Comparison of ENCODE assay signal across 8 cellular contexts in the genomic region with DNA sequence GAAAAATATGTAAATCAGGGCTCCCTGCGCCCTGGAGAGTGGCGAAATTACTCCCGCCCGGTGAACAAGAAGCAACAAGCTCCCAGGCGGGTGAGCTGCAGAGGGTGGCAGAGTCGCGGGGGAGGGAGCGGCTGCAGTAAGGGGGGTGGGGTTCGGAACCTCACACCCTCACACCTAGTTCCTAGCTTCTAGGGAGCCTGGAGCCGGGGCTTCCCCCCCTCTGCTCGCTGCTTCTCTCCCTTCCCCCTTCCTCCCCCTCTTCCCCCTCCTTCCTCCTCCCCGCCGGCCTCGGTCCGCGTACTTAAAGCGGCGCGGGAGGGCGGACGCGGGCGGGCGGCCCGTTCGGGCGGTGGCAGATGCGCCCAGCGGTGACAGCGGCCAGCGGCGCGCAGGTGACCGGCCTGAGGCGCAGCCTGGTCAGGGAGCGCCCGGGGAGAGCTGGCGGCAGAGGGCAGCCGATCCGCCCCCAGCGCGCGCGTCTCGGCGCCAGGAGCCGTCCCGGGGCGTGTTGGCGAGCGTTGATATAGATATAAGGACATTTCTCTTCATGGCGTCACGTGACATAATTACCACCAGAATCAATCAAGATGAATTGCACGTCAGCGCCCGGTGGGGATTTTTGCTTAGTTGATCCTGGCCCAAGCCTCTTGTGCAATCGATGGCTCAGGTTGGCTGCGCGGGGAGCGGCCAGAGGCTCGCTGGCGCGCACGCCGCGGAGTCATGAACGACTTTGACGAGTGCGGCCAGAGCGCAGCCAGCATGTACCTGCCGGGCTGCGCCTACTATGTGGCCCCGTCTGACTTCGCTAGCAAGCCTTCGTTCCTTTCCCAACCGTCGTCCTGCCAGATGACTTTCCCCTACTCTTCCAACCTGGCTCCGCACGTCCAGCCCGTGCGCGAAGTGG. TPM values are rescaled to one million over a fixed set of nuclear protein-coding genes. Genes with fewer than 3 reads are reported as not detected.
DNase-seq lines count a peak whose midpoint lies in the region; ATAC-seq and TF ChIP-seq lines count a peak whose summit lies in the region.

HOXD11 (plus strand) TSS at position 645 of the 904 bp plus-strand sequence; CDS start at position 721, 76 bp downstream.

- TF ChIP-seq CTCF in left lung (IDR thresholded peaks at IDR 0.05), result no peak
- no peak for TF ChIP-seq CTCF in upper lobe of left lung (IDR thresholded peaks at IDR 0.05)

- H3K27ac ChIP-seq in left lung (no peak within 1 kb of the TSS), upper lobe of left lung (no peak within 1 kb of the TSS)

- H3K4me3 ChIP-seq in left lung, result peak within 1 kb of the TSS in 1 of 2 donors; percentile 15
- peak within 1 kb of the TSS in 3 of 4 donors; percentile 14 to 26 (median 23) for H3K4me3 ChIP-seq in upper lobe of left lung

- peak within 1 kb of the TSS; percentile 57 for H3K4me3 Mint-ChIP-seq in activated T-cell treated with anti-CD3 and anti-CD28 coated beads, Interleukin-2, amount 50 U/mL, for 24 hours

- WGBS in upper lobe of left lung, 2 donors, result 5 to 8% methylated on average over 11 to 53 of the region's 82 CpGs

- no peak for TF ChIP-seq EP300 in upper lobe of left lung (IDR thresholded peaks at IDR 0.05)

- H3K4me1 Mint-ChIP-seq in activated T-cell treated with anti-CD3 and anti-CD28 coated beads, Interleukin-2, amount 50 U/mL, for 24 hours (ENCODE audit: low read depth), result peaks cover 32% of the 10 kb centered on the region

- H3K36me3 ChIP-seq in left lung (no peaks in the 10 kb centered on the region), upper lobe of left lung (no peaks in the 10 kb centered on the region)

- H3K27me3 ChIP-seq in left lung, result peaks cover 98 to 100% of the 10 kb centered on the region in 2 donors
- H3K27me3 ChIP-seq in upper lobe of left lung, result peaks cover 2 to 90% (median 62%) of the 10 kb centered on the region in 4 donors

- DNase-seq in DMS53 (lab: John Stamatoyannopoulos, UW), result peak; percentile 84
- peak; percentile 89 for DNase-seq in NCI-H1105 treated with DMSO at 0.1 percent for 48 hours (lab: John Stamatoyannopoulos, UW)
- DNase-seq in activated T-cell treated with anti-CD3 and anti-CD28 coated beads, Interleukin-2, amount 50 U/mL, for 24 hours, result peak; percentile 39
- DNase-seq in left lung, result peak in 1 of 2 donors; percentile 71
- peak in 1 of 2 donors; percentile 84 for DNase-seq in upper lobe of left lung
- no peak for DNase-seq in GM19240 (ENCODE audit: insufficient read length, low spot score)
- no peak for DNase-seq in middle frontal gyrus (ENCODE audit: extremely low spot score, low spot score)

- H3K36me3 Mint-ChIP-seq in activated T-cell treated with anti-CD3 and anti-CD28 coated beads, Interleukin-2, amount 50 U/mL, for 24 hours (ENCODE audit: low read depth), result no peaks in the 10 kb centered on the region

- ATAC-seq in left lung (peak; percentile 42), upper lobe of left lung (ENCODE audit: low FRiP score in 2 of 2) (peak in 1 of 2 donors; percentile 37), HG03342 (IDR thresholded peaks at IDR 0.05; ENCODE audit: unreplicated experiment) (no peak)

- peaks cover 90% of the 10 kb centered on the region for H3K27me3 Mint-ChIP-seq in activated T-cell treated with anti-CD3 and anti-CD28 coated beads, Interleukin-2, amount 50 U/mL, for 24 hours

- H3K9me3 ChIP-seq in left lung (no peaks in the 10 kb centered on the region), upper lobe of left lung (no peaks in the 10 kb centered on the region)

- H3K9me3 Mint-ChIP-seq in activated T-cell treated with anti-CD3 and anti-CD28 coated beads, Interleukin-2, amount 50 U/mL, for 24 hours, result no peaks in the 10 kb centered on the region

- H3K27ac Mint-ChIP-seq in activated T-cell treated with anti-CD3 and anti-CD28 coated beads, Interleukin-2, amount 50 U/mL, for 24 hours, result peak within 1 kb of the TSS; percentile 81

- intact Hi-C loops in left lung (cut with DNase I), result no loop called here

- H3K4me1 ChIP-seq in left lung (peaks cover 0 to 21% of the 10 kb centered on the region in 2 donors), upper lobe of left lung (peaks cover 15 to 39% (median 31%) of the 10 kb centered on the region in 4 donors)

- TF ChIP-seq POLR2A in upper lobe of left lung (IDR thresholded peaks at IDR 0.05), result no peak

RNA-seq across cellular contexts. Expression of gene HOXD11, which starts in this region (rescaled TPM):
- total RNA-seq in left lung (not detected), upper lobe of left lung (not detected)

Comparison
In these comparisons a context has a peak if more than half of its experiments do, and no peak if none do; other contexts are left out.
1. Peak in ATAC-seq in left lung; RNA of the gene not detected or under 1 TPM.
2. DNase-seq: peak in DMS53 (single experiment), NCI-H1105 treated with DMSO at 0.1 percent for 48 hours (single experiment) and activated T-cell treated with anti-CD3 and anti-CD28 coated beads, Interleukin-2, amount 50 U/mL, for 24 hours (single experiment); none in GM19240 (single experiment) and middle frontal gyrus (single experiment).